21 cellular contexts compared by ENCODE assay signal in the genomic region with DNA sequence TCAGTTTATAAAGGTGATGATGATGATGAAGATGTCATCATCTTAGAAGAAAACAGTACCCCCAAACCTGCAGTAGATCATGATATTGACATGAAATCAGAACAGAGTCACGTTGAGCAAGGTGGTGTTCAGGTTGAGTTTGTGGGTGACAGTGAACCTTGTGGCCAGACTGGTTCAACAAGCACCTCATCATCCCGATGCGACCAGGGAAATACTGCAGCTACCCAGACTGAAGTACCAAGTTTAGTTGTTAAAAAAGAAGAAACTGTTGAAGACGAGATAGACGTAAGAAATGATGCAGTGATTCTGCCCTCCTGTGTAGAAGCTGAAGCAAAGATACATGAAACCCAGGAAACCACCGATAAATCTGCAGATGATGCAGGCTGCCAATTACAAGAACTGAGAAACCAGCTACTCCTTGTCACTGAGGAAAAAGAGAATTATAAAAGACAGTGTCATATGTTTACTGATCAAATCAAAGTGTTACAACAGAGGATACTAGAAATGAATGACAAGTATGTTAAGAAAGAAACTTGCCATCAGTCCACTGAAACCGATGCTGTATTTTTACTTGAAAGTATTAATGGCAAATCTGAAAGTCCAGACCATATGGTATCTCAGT. TPM values are rescaled to one million over a fixed set of nuclear protein-coding genes. Genes with fewer than 3 reads are reported as not detected.
DNase-seq lines count a peak whose midpoint lies in the region; ATAC-seq, FAIRE-seq and TF ChIP-seq lines count a peak whose summit lies in the region.
"Had no signal": no experiment of that assay in that cellular context is flagged by ENCODE, and none has a peak within 500 bp of the region (broad histone marks: within the 10 kb centered on the region; RNA-seq: fewer than 3 reads in every experiment).

No MANE protein-coding gene starts in this region.

- in situ Hi-C loops in HepG2 (cut with HindIII; ENCODE audit: extremely low pct_ligation_motif_present, low pct_unique_long_range_greater_than_20kb) (no loop called here), mammary epithelial cell (cut with MboI; ENCODE audit: low sequenced_read_pairs in 2 of 2) (no loop called here)

- H2AFZ ChIP-seq in HepG2 (ENCODE audit: low read length) (no peak overlapping the region), mammary epithelial cell (ENCODE audit: low read depth, low read length) (no peak overlapping the region)

- BruUV-seq in HepG2 (replicated peaks; lab: Mats Ljungman, UMichigan) (TSS peak; percentile 48), mammary epithelial cell (replicated peaks; lab: Mats Ljungman, UMichigan) (TSS peak; percentile 76)

- H3K9me3 ChIP-seq in HepG2 (ENCODE audit: low read length), result no peaks in the 10 kb centered on the region
- H3K9me3 ChIP-seq in right lobe of liver, result no peaks in the 10 kb centered on the region
- H3K9me3 ChIP-seq in mammary epithelial cell (replicated peaks; ENCODE audit: insufficient read depth, low read length), result no peaks in the 10 kb centered on the region
- H3K9me3 ChIP-seq: body of pancreas, esophagus squamous epithelium, gastroesophageal sphincter had no signal

- dilution Hi-C loops in mammary epithelial cell (cut with HindIII; ENCODE audit: low sequenced_read_pairs), result loop anchor here (5.0 kb wide), 3 partner anchors 43 to 247 kb away; no protein-coding TSS in a partner anchor

- H3K36me3 ChIP-seq in HepG2 (replicated peaks in 1 of 2; ENCODE audit: control insufficient read depth in 1 of 2, insufficient read depth in 2 of 2, low read length in 2 of 2), result peaks cover 20 to 80% of the 10 kb centered on the region in 2 experiments
- H3K36me3 ChIP-seq in right lobe of liver, result peaks cover 15 to 91% (median 52%) of the 10 kb centered on the region in 4 donors
- H3K36me3 ChIP-seq in mammary epithelial cell (ENCODE audit: insufficient read depth, low read length), result peaks cover 56% of the 10 kb centered on the region

- H4K20me1 ChIP-seq in HepG2 (ENCODE audit: insufficient read depth, low read length) (no peaks in the 10 kb centered on the region), mammary epithelial cell (ENCODE audit: insufficient read depth, low read length) (no peaks in the 10 kb centered on the region)

- ATAC-seq in HepG2 (no peak), right lobe of liver (no peak), GM18511 (IDR thresholded peaks at IDR 0.05; ENCODE audit: unreplicated experiment) (no peak)
- ATAC-seq: body of pancreas, gastroesophageal sphincter, left ventricle myocardium superior, SK-N-SH treated with all-trans-retinoic acid at 6 μM for 48 hours had no signal

- TF ChIP-seq CTCF in HepG2 (CRISPR knock-in tag; IDR thresholded peaks at IDR 0.05), result no peak
- no peak for TF ChIP-seq CTCF in right lobe of liver (IDR thresholded peaks at IDR 0.05)
- no peak for TF ChIP-seq CTCF in GM20000 (IDR thresholded peaks at IDR 0.05; ENCODE audit: extremely low read depth, missing control alignments)
- no peak for TF ChIP-seq CTCF in mammary epithelial cell (conservative IDR thresholded peaks at IDR 0.05 in 1 of 2, IDR thresholded peaks at IDR 0.05 in 1 of 2; ENCODE audit: extremely low read depth in 1 of 2, insufficient read depth in 1 of 2, low read depth in 1 of 2, low read length in 2 of 2)

- no peaks in the 10 kb centered on the region for H3K27me3 ChIP-seq in HepG2 (ENCODE audit: control insufficient read depth in 1 of 2, insufficient read depth in 2 of 2, low read length in 2 of 2)
- no peaks in the 10 kb centered on the region for H3K27me3 ChIP-seq in right lobe of liver
- no peaks in the 10 kb centered on the region for H3K27me3 ChIP-seq in mammary epithelial cell (ENCODE audit: insufficient read depth, low read length)
- H3K27me3 ChIP-seq: body of pancreas, esophagus squamous epithelium, gastroesophageal sphincter had no signal

- no peak overlapping the region for H3K4me2 ChIP-seq in HepG2 (ENCODE audit: low read depth, low read length)
- H3K4me2 ChIP-seq in mammary epithelial cell (ENCODE audit: insufficient read depth, low read depth, low read length), result no peak overlapping the region

- no peak for TF ChIP-seq EP300 in HepG2 (IDR thresholded peaks at IDR 0.05; ENCODE audit: low read depth in 2 of 2, low read length in 2 of 2)
- TF ChIP-seq EP300 in HepG2 (CRISPR knock-in tag; IDR thresholded peaks at IDR 0.05; ENCODE audit: borderline replicate concordance), result no peak

- H3K27ac ChIP-seq in HepG2 (ENCODE audit: extremely low read length, insufficient read depth, low read length) (no peak overlapping the region), right lobe of liver (no peak overlapping the region), mammary epithelial cell (ENCODE audit: insufficient read depth, low read depth, low read length) (no peak overlapping the region)
- H3K27ac ChIP-seq: body of pancreas, esophagus squamous epithelium, gastroesophageal sphincter, HL-60, WERI-Rb-1 had no signal

- FAIRE-seq in HepG2 (lab: Jason Lieb, UNC), result no peak
- FAIRE-seq: H1 had no signal

- H3K79me2 ChIP-seq in HepG2 (ENCODE audit: insufficient read depth, low read length) (no peaks in the 10 kb centered on the region), mammary epithelial cell (ENCODE audit: insufficient read depth, low read length) (peaks cover 15% of the 10 kb centered on the region)

- no peak overlapping the region for H3K9ac ChIP-seq in HepG2 (ENCODE audit: insufficient read depth, low read depth, low read length)
- H3K9ac ChIP-seq in mammary epithelial cell (ENCODE audit: insufficient read depth, low read length), result no peak overlapping the region

- H3K4me1 ChIP-seq in HepG2 (ENCODE audit: insufficient read depth, low read length), result no peaks in the 10 kb centered on the region
- H3K4me1 ChIP-seq in right lobe of liver, result no peaks in the 10 kb centered on the region
- H3K4me1 ChIP-seq in mammary epithelial cell (ENCODE audit: insufficient read depth, low read length), result no peaks in the 10 kb centered on the region
- H3K4me1 ChIP-seq: body of pancreas, esophagus squamous epithelium, gastroesophageal sphincter had no signal

- intact Hi-C loops in HepG2 (cut with micrococcal nuclease; ENCODE audit: unreplicated experiment) (no loop called here), right lobe of liver (cut with DNase I) (no loop called here), mammary epithelial cell (cut with micrococcal nuclease) (no loop called here)

- no peak for TF ChIP-seq POLR2A in HepG2 (IDR thresholded peaks at IDR 0.05; ENCODE audit: insufficient read depth in 1 of 2, low read depth in 2 of 2, low read length in 2 of 2)
- TF ChIP-seq POLR2A in right lobe of liver (IDR thresholded peaks at IDR 0.05), result no peak

- CTCF ChIA-PET in HepG2 (lab: Yijun Ruan, JAX; ENCODE audit: low intra/inter-chr PET ratio, low total read pairs), result no interaction called here
- CTCF ChIA-PET in mammary epithelial cell (lab: Charles Lee; ENCODE audit: low non-redundant PET), result no interaction called here

- POLR2A ChIA-PET in HepG2 (lab: Yijun Ruan, JAX), result interaction anchor here (1.7 kb wide), 1 partner anchor 49 kb away, joined by 4 read pairs; a partner anchor contains a TSS

- no peak for TF ChIP-seq RAD21 in HepG2 (CRISPR knock-in tag; IDR thresholded peaks at IDR 0.05)

- no peak for DNase-seq in HepG2 (ENCODE audit: low spot score)
- no peak for DNase-seq in right lobe of liver
- DNase-seq in GM20000 (ENCODE audit: low spot score), result peak; percentile 31
- no peak for DNase-seq in mammary epithelial cell
- DNase-seq in NCI-H1105 treated with DMSO at 0.1 percent for 48 hours (lab: John Stamatoyannopoulos, UW), result no peak
- DNase-seq in stimulated activated naive CD4-positive, alpha-beta T cell treated with Interleukin-2 at 50 U/mL for 16 hours (lab: John Stamatoyannopoulos, UW), result no peak
- DNase-seq: activated CD4-positive, alpha-beta T cell treated with anti-CD3 and anti-CD28 coated beads, Interleukin-2, amount 50 U/mL, for 4 hours; body of pancreas; DND-41; effector CD8-positive, alpha-beta T cell; esophagus squamous epithelium; hypothalamus; left ventricle myocardium superior; NCI-H1417 treated with DMSO at 0.1 percent for 48 hours; NCI-H524 treated with DMSO at 0.1 percent for 48 hours; WERI-Rb-1 had no signal

- 96% methylated on average over 7 of the region's 7 CpGs for WGBS in HepG2 (ENCODE audit: low lambda C conversion rate)
- 75% methylated on average over 7 of the region's 7 CpGs for WGBS in right lobe of liver (ENCODE audit: insufficient coverage, low coverage, low lambda C conversion rate, missing lambda C conversion rate)
- WGBS in mammary epithelial cell (ENCODE audit: low coverage, missing lambda C conversion rate), result 97% methylated on average over 7 of the region's 7 CpGs

- H3K4me3 ChIP-seq in HepG2 (replicated peaks in 1 of 3; ENCODE audit: insufficient read depth in 1 of 3, low read depth in 2 of 3, low read length in 3 of 3), result no peak overlapping the region
- H3K4me3 ChIP-seq in right lobe of liver, result no peak overlapping the region
- H3K4me3 ChIP-seq in mammary epithelial cell (replicated peaks in 1 of 3; ENCODE audit: insufficient read depth in 1 of 3, low read depth in 2 of 3, low read length in 3 of 3), result no peak overlapping the region
- H3K4me3 ChIP-seq: body of pancreas, esophagus squamous epithelium, gastroesophageal sphincter had no signal

RNA-seq across cellular contexts. Expression of a gene that starts 16.0 kb away (rescaled TPM):
- total RNA-seq in HepG2 (2016; rRNA removed; fragmentation: Illumina TruSeq; extraction: Trizol), result 14.1 and 18.5 TPM in 2 replicates
- 3.7 and 3.8 TPM in 2 replicates for total RNA-seq in HepG2 (2016; cell fraction: cytosol; rRNA removed; fragmentation: Illumina TruSeq; extraction: Trizol; ENCODE audit: low read depth)
- 13.0 and 16.8 TPM in 2 replicates for total RNA-seq in HepG2 (2016; cell fraction: insoluble cytoplasmic fraction; rRNA removed; fragmentation: Illumina TruSeq; extraction: Trizol)
- total RNA-seq in HepG2 (2016; cell fraction: membrane; rRNA removed; fragmentation: Illumina TruSeq; extraction: Trizol), result 5.9 and 7.0 TPM in 2 replicates
- total RNA-seq in HepG2 (2016; cell fraction: nucleus; rRNA removed; fragmentation: Illumina TruSeq; extraction: Trizol), result 7.2 and 7.5 TPM in 2 replicates
- 3.8 and 5.1 TPM in 2 replicates for polyA plus RNA-seq in HepG2 (2011; rRNA removed)
- 2.9 and 3.2 TPM in 2 replicates for polyA plus RNA-seq in HepG2 (2011; cell fraction: cytosol; rRNA removed)
- 2.7 and 2.8 TPM in 2 replicates for polyA plus RNA-seq in HepG2 (2011; cell fraction: nucleus; rRNA removed)
- polyA plus RNA-seq in HepG2 (2012), result 2.8 and 5.6 TPM in 2 replicates
- polyA plus RNA-seq in HepG2 (2016; cell fraction: cytosol; fragmentation: Illumina TruSeq; extraction: Trizol; ENCODE audit: low read depth), result 2.5 and 2.9 TPM in 2 replicates
- polyA plus RNA-seq in HepG2 (2016; cell fraction: insoluble cytoplasmic fraction; fragmentation: Illumina TruSeq; extraction: Trizol; ENCODE audit: low read depth), result 19.0 and 20.6 TPM in 2 replicates
- 4.3 and 4.9 TPM in 2 replicates for polyA plus RNA-seq in HepG2 (2016; cell fraction: membrane; fragmentation: Illumina TruSeq; extraction: Trizol; ENCODE audit: low read depth)
- polyA plus RNA-seq in HepG2 (2016; cell fraction: nucleus; fragmentation: Illumina TruSeq; extraction: Trizol; ENCODE audit: insufficient read depth, low read depth), result 11.3 and 12.9 TPM in 2 replicates
- 8.1 and 17.0 TPM in 2 replicates for polyA minus RNA-seq in HepG2 (2011; rRNA and poly(A)+ RNA removed; ENCODE audit: low replicate concordance)
- 3.2 and 4.6 TPM in 2 replicates for polyA minus RNA-seq in HepG2 (2011; cell fraction: cytosol; rRNA and poly(A)+ RNA removed)
- 4.7 and 4.8 TPM in 2 replicates for polyA minus RNA-seq in HepG2 (2011; cell fraction: nucleus; rRNA and poly(A)+ RNA removed)
- 1 to 10 TPM in 2 of 6 experiments, under 1 TPM in 4; 0.27 to 2.1 (median 0.72) TPM for total RNA-seq in right lobe of liver
- 10 to 100 TPM in 1 of 2 donors, 1 to 10 TPM in 1; 2.3 to 12.3 TPM for total RNA-seq in mammary epithelial cell
- 10.3 TPM for polyA plus RNA-seq in mammary epithelial cell
- polyA minus RNA-seq in mammary epithelial cell, result 8.2 TPM

RNA-seq across cellular contexts. Expression of a gene that starts 49.2 kb away (rescaled TPM):
- total RNA-seq in HepG2 (2016; rRNA removed; fragmentation: Illumina TruSeq; extraction: Trizol) (19.5 and 25.5 TPM in 2 replicates), right lobe of liver (10 to 100 TPM in 4 of 6 experiments, 1 to 10 TPM in 2; 8.5 to 16.5 (median 12.0) TPM), mammary epithelial cell (10 to 100 TPM; 32.3 to 44.2 TPM)
- total RNA-seq in HepG2 (2016; cell fraction: cytosol; rRNA removed; fragmentation: Illumina TruSeq; extraction: Trizol; ENCODE audit: low read depth), result 22.1 and 25.4 TPM in 2 replicates
- total RNA-seq in HepG2 (2016; cell fraction: insoluble cytoplasmic fraction; rRNA removed; fragmentation: Illumina TruSeq; extraction: Trizol), result 19.4 and 23.7 TPM in 2 replicates
- 9.6 and 12.3 TPM in 2 replicates for total RNA-seq in HepG2 (2016; cell fraction: membrane; rRNA removed; fragmentation: Illumina TruSeq; extraction: Trizol)
- 20.4 and 25.7 TPM in 2 replicates for total RNA-seq in HepG2 (2016; cell fraction: nucleus; rRNA removed; fragmentation: Illumina TruSeq; extraction: Trizol)
- polyA plus RNA-seq in HepG2 (2011; rRNA removed) (10.8 and 12.9 TPM in 2 replicates), mammary epithelial cell (11.9 TPM)
- 4.4 and 7.8 TPM in 2 replicates for polyA plus RNA-seq in HepG2 (2011; cell fraction: cytosol; rRNA removed)
- 8.4 and 10.1 TPM in 2 replicates for polyA plus RNA-seq in HepG2 (2011; cell fraction: nucleus; rRNA removed)
- polyA plus RNA-seq in HepG2 (2012), result 13.5 and 17.9 TPM in 2 replicates
- polyA plus RNA-seq in HepG2 (2016; cell fraction: cytosol; fragmentation: Illumina TruSeq; extraction: Trizol; ENCODE audit: low read depth), result 0.28 and 0.52 TPM in 2 replicates
- polyA plus RNA-seq in HepG2 (2016; cell fraction: insoluble cytoplasmic fraction; fragmentation: Illumina TruSeq; extraction: Trizol; ENCODE audit: low read depth), result 15.7 and 17.3 TPM in 2 replicates
- 1.4 and 1.6 TPM in 2 replicates for polyA plus RNA-seq in HepG2 (2016; cell fraction: membrane; fragmentation: Illumina TruSeq; extraction: Trizol; ENCODE audit: low read depth)
- 23.6 and 24.6 TPM in 2 replicates for polyA plus RNA-seq in HepG2 (2016; cell fraction: nucleus; fragmentation: Illumina TruSeq; extraction: Trizol; ENCODE audit: insufficient read depth, low read depth)
- polyA minus RNA-seq in HepG2 (2011; rRNA and poly(A)+ RNA removed; ENCODE audit: low replicate concordance), result 7.7 and 8.0 TPM in 2 replicates
- polyA minus RNA-seq in HepG2 (2011; cell fraction: cytosol; rRNA and poly(A)+ RNA removed), result 15.5 and 16.1 TPM in 2 replicates
- 45.3 and 49.9 TPM in 2 replicates for polyA minus RNA-seq in HepG2 (2011; cell fraction: nucleus; rRNA and poly(A)+ RNA removed)
- 14.8 TPM for polyA minus RNA-seq in mammary epithelial cell
